12 cellular contexts compared by ENCODE assay signal in genomic region chr5:76406014-76406413, GRCh38. TPM values are rescaled to one million over a fixed set of nuclear protein-coding genes. Genes with fewer than 3 reads are reported as not detected.
DNase-seq lines count a peak whose midpoint lies in the region; ATAC-seq, FAIRE-seq and TF ChIP-seq lines count a peak whose summit lies in the region.
"Had no signal": no experiment of that assay in that cellular context is flagged by ENCODE, and none has a peak within 500 bp of the region (broad histone marks: within the 10 kb centered on the region; RNA-seq: fewer than 3 reads in every experiment).

No MANE protein-coding gene starts in this region.

- H3K27me3 Mint-ChIP-seq in T-helper 17 cell (no peaks in the 10 kb centered on the region), chondrocyte (ENCODE audit: low read depth) (peaks cover 6% of the 10 kb centered on the region)

- TF ChIP-seq CTCF in GM12864 (IDR thresholded peaks at IDR 0.05; ENCODE audit: low read depth, low read length, missing control alignments) (no peak), D721Med (IDR thresholded peaks at IDR 0.05; ENCODE audit: insufficient read depth, missing control alignments) (no peak), chondrocyte (IDR thresholded peaks at IDR 0.05) (no peak)

- H3K4me1 Mint-ChIP-seq in T-helper 17 cell (peaks cover 69% of the 10 kb centered on the region), chondrocyte (ENCODE audit: low read depth) (peaks cover 10% of the 10 kb centered on the region)

- H3K36me3 Mint-ChIP-seq in T-helper 17 cell (ENCODE audit: low read depth) (peaks cover 7% of the 10 kb centered on the region), chondrocyte (ENCODE audit: low read depth) (peaks cover 1% of the 10 kb centered on the region)

- H3K27ac ChIP-seq in BLaER1 treated with 17β-estradiol and CSF1 and Interleukin-3, amounts not matched to agents 10 nM and 100 nM = peak overlapping the region; percentile 42 to 100 (median 99); a peak in 21 of 22 replicates

- DNase-seq in GM12864 (ENCODE audit: low read depth) (no peak), T-helper 17 cell (no peak), iris pigment epithelial cell (ENCODE audit: low read depth) (peak; percentile 51), D721Med (ENCODE audit: insufficient read length, low spot score) (no peak), chondrocyte (ENCODE audit: low spot score) (no peak)
- DNase-seq: midbrain, NCI-H1092, NCI-H510A treated with DMSO at 0.1 percent for 48 hours, substantia nigra had no signal

- peaks cover 39 to 67% (median 59%) of the 10 kb centered on the region in 11 experiments; a peak in 21 of 22 replicates for H4K20me1 ChIP-seq in BLaER1 treated with 17β-estradiol and CSF1 and Interleukin-3, amounts not matched to agents 10 nM and 100 nM

- ATAC-seq in T-helper 17 cell (no peak), GM19328 (IDR thresholded peaks at IDR 0.05; ENCODE audit: unreplicated experiment) (no peak), GM19324 (IDR thresholded peaks at IDR 0.05; ENCODE audit: low FRiP score, unreplicated experiment) (no peak)

- peak overlapping the region; percentile 83 to 98 (median 95) for H3K4me2 ChIP-seq in BLaER1 treated with 17β-estradiol and CSF1 and Interleukin-3, amounts not matched to agents 10 nM and 100 nM

- peaks cover 0 to 10% (median 0%) of the 10 kb centered on the region in 11 experiments; a peak in 2 of 22 replicates for H3K9me3 ChIP-seq in BLaER1 treated with 17β-estradiol and CSF1 and Interleukin-3, amounts not matched to agents 10 nM and 100 nM (replicated peaks in 1 of 11)
- no peaks in the 10 kb centered on the region for H3K9me3 ChIP-seq in T-helper 17 cell (ENCODE audit: control insufficient read depth, low read length, poor library complexity, severe bottlenecking)

- peak overlapping the region; percentile 97 to 100 (median 99) for H3K9ac ChIP-seq in BLaER1 treated with 17β-estradiol and CSF1 and Interleukin-3, amounts not matched to agents 10 nM and 100 nM

- H3K36me3 ChIP-seq in BLaER1 treated with 17β-estradiol and CSF1 and Interleukin-3, amounts not matched to agents 10 nM and 100 nM = peaks cover 9 to 41% (median 17%) of the 10 kb centered on the region in 11 experiments; a peak in 17 of 22 replicates

- H3K4me1 ChIP-seq in BLaER1 treated with 17β-estradiol and CSF1 and Interleukin-3, amounts not matched to agents 10 nM and 100 nM = peaks cover 46 to 72% (median 62%) of the 10 kb centered on the region in 10 experiments

- peak overlapping the region; percentile 99 for H3K27ac Mint-ChIP-seq in T-helper 17 cell
- no peak overlapping the region for H3K27ac Mint-ChIP-seq in chondrocyte (ENCODE audit: unreplicated experiment)

- H3K4me3 ChIP-seq in BLaER1 treated with 17β-estradiol and CSF1 and Interleukin-3, amounts not matched to agents 10 nM and 100 nM = peak overlapping the region; percentile 91 to 97 (median 96); a peak in 18 of 20 replicates
- H3K4me3 ChIP-seq in GM12864 (ENCODE audit: low read depth, low read length) = peak overlapping the region; percentile 29; the same call in 1 of the 2 replicates

- FAIRE-seq in D721Med (lab: Jason Lieb, UNC) = no peak

- no peaks in the 10 kb centered on the region for H3K9me3 Mint-ChIP-seq in chondrocyte (ENCODE audit: low read depth)

- no peaks in the 10 kb centered on the region for H3K27me3 ChIP-seq in BLaER1 treated with 17β-estradiol and CSF1 and Interleukin-3, amounts not matched to agents 10 nM and 100 nM

- H3K4me3 Mint-ChIP-seq in T-helper 17 cell = peak overlapping the region; percentile 98
- no peak overlapping the region for H3K4me3 Mint-ChIP-seq in chondrocyte (ENCODE audit: unreplicated experiment)

RNA-seq across cellular contexts. Expression of gene IQGAP2, which starts 2.9 kb away (rescaled TPM):
- total RNA-seq in T-helper 17 cell (100 to 1,000 TPM; 117 to 134 TPM), chondrocyte (2.9 to 10.2 TPM (median 3.0 TPM) in 3 replicates)

Comparison
In these comparisons a context has a peak if more than half of its experiments do, and no peak if none do; other contexts are left out.
1. RNA of gene IQGAP2, which starts 2.9 kb away (total RNA-seq): 117 to 134 TPM in T-helper 17 cell; 2.9 to 10.2 TPM in chondrocyte; every median in the first group is over 10 times any median in the second.